In genomic region chr3:171491412-171491811, GRCh38 we compare ENCODE assay signal across 10 cellular contexts. TPM values are rescaled to one million over a fixed set of nuclear protein-coding genes. Genes with fewer than 3 reads are reported as not detected.
A peak's percentile ranks its signal among the peaks of the same experiment; 100 is the strongest.
DNase-seq lines count a peak whose midpoint lies in the region; ATAC-seq and TF ChIP-seq lines count a peak whose summit lies in the region.
"Had no signal": no experiment of that assay in that cellular context is flagged by ENCODE, and none has a peak within 500 bp of the region (broad histone marks: within the 10 kb centered on the region; RNA-seq: fewer than 3 reads in every experiment).

No MANE protein-coding gene starts in this region.

- H3K36me3 ChIP-seq in KOPT-K1 (ENCODE audit: insufficient read depth, low read length): no peaks in the 10 kb centered on the region
- H3K36me3 ChIP-seq: tibial artery had no signal

- H3K4me3 Mint-ChIP-seq in naive B cell: peak overlapping the region in 7 of 8 donors; percentile 42 to 85 (median 59)

- DNase-seq in GM10266 (ENCODE audit: extremely low spot score) (peak; percentile 33), naive B cell (no peak), 8988T (no peak), hippocampal formation (lab: John Stamatoyannopoulos, UW) (no peak), NCI-H446 treated with DMSO at 0.1 percent for 48 hours (lab: John Stamatoyannopoulos, UW) (no peak)
- no peak for DNase-seq in activated naive CD4-positive, alpha-beta T cell treated with anti-CD3 and anti-CD28 coated beads, Interleukin-2, amount 50 U/mL, for 72 hours (ENCODE audit: low spot score in 2 of 2)
- DNase-seq: midbrain, PC-3, tibial artery had no signal

- no peaks in the 10 kb centered on the region for H3K27me3 Mint-ChIP-seq in naive B cell

- TF ChIP-seq CTCF in GM10266 (IDR thresholded peaks at IDR 0.05; ENCODE audit: control insufficient read depth, insufficient read depth, low read depth, missing control alignments): no peak

- peak; percentile 10 to 50 for ATAC-seq in activated naive CD4-positive, alpha-beta T cell treated with anti-CD3 and anti-CD28 coated beads, Interleukin-2, amount 50 U/mL, for 72 hours
- peak in 1 of 2 donors; percentile 23 for ATAC-seq in naive B cell (ENCODE audit: low read depth in 2 of 2)
- ATAC-seq: PC-3 had no signal

- no peaks in the 10 kb centered on the region for H3K9me3 ChIP-seq in KOPT-K1 (ENCODE audit: insufficient read depth, low read length, poor library complexity, severe bottlenecking)
- H3K9me3 ChIP-seq: tibial artery had no signal

- peaks cover 18 to 20% of the 10 kb centered on the region in 2 donors for H3K36me3 Mint-ChIP-seq in activated naive CD4-positive, alpha-beta T cell treated with anti-CD3 and anti-CD28 coated beads, Interleukin-2, amount 50 U/mL, for 72 hours
- H3K36me3 Mint-ChIP-seq in naive B cell: no peaks in the 10 kb centered on the region

- peaks cover 6 to 10% of the 10 kb centered on the region in 2 donors for H3K9me3 Mint-ChIP-seq in activated naive CD4-positive, alpha-beta T cell treated with anti-CD3 and anti-CD28 coated beads, Interleukin-2, amount 50 U/mL, for 72 hours
- no peaks in the 10 kb centered on the region for H3K9me3 Mint-ChIP-seq in naive B cell

- H3K4me1 Mint-ChIP-seq in naive B cell: peaks cover 6 to 12% (median 8%) of the 10 kb centered on the region in 3 donors

- peak overlapping the region; percentile 58 for H3K27ac ChIP-seq in KOPT-K1 (ENCODE audit: low read depth, low read length, poor library complexity, severe bottlenecking)
- H3K27ac ChIP-seq: tibial artery had no signal

- H3K27ac Mint-ChIP-seq in activated naive CD4-positive, alpha-beta T cell treated with anti-CD3 and anti-CD28 coated beads, Interleukin-2, amount 50 U/mL, for 72 hours: peak overlapping the region in 1 of 2 donors; percentile 74
- H3K27ac Mint-ChIP-seq in naive B cell: peak overlapping the region in 1 of 6 donors; percentile 39

RNA-seq across cellular contexts. Expression of gene TNIK, which starts 31.2 kb away (rescaled TPM):
- total RNA-seq in activated naive CD4-positive, alpha-beta T cell treated with anti-CD3 and anti-CD28 coated beads, Interleukin-2, amount 50 U/mL, for 72 hours: 10 to 100 TPM; 31.7 to 37.9 TPM
- 1 to 10 TPM in 3 of 6 donors, under 1 TPM in 2, not detected in 1; 0.58 to 1.8 (median 1.1) TPM for polyA plus RNA-seq in naive B cell (ENCODE audit: low read depth in 6 of 6)
